ENCODE assay signal across 11 cellular contexts in genomic region chr11:119263352-119263940, GRCh38. TPM values are rescaled to one million over a fixed set of nuclear protein-coding genes. Genes with fewer than 3 reads are reported as not detected.
DNase-seq lines count a peak whose midpoint lies in the region; FAIRE-seq and TF ChIP-seq lines count a peak whose summit lies in the region.
"Had no signal": no experiment of that assay in that cellular context is flagged by ENCODE, and none has a peak within 500 bp of the region (broad histone marks: within the 10 kb centered on the region; RNA-seq: fewer than 3 reads in every experiment).

No MANE protein-coding gene starts in this region.

- H3K4me2 ChIP-seq in OCI-LY1 (ENCODE audit: low read length) (peak overlapping the region; percentile 9; the same call in 1 of the 2 replicates), parathyroid adenoma (ENCODE audit: low read length) (peak overlapping the region; percentile 17)
- H3K4me2 ChIP-seq: PC-9 had no signal

- H3K9me2 ChIP-seq in OCI-LY1 (ENCODE audit: low read depth, low read length): no peaks in the 10 kb centered on the region

- H3K27ac ChIP-seq in OCI-LY1 (ENCODE audit: low read depth, low read length, poor library complexity, severe bottlenecking) (peak overlapping the region; percentile 41), parathyroid adenoma (peak overlapping the region; percentile 59), adrenal gland (peak overlapping the region in 2 of 5 donors; percentile 26 to 46)
- H3K27ac ChIP-seq: brain microvascular endothelial cell, ovary, PC-9 had no signal

- H2AFZ ChIP-seq in OCI-LY1 (ENCODE audit: low read length) (no peak overlapping the region), parathyroid adenoma (no peak overlapping the region)
- H2AFZ ChIP-seq: PC-9 had no signal

- intact Hi-C loops in adrenal gland (cut with DNase I): no loop called here

- WGBS in adrenal gland, 4 donors: 7 to 20% (median 13%) methylated on average over 3 of the region's 3 CpGs

- H3K9ac ChIP-seq in OCI-LY1 (ENCODE audit: low read length): no peak overlapping the region
- H3K9ac ChIP-seq in parathyroid adenoma: no peak overlapping the region

- H3K27me3 ChIP-seq in GM06990 (replicated peaks; ENCODE audit: control insufficient read depth, insufficient read depth, low read length): no peaks in the 10 kb centered on the region
- no peaks in the 10 kb centered on the region for H3K27me3 ChIP-seq in OCI-LY1 (ENCODE audit: insufficient read depth, low read length)
- H3K27me3 ChIP-seq in parathyroid adenoma (ENCODE audit: control insufficient read depth, insufficient read depth, low read length): no peaks in the 10 kb centered on the region
- no peaks in the 10 kb centered on the region for H3K27me3 ChIP-seq in adrenal gland
- H3K27me3 ChIP-seq: brain microvascular endothelial cell, ovary had no signal

- H3K79me2 ChIP-seq in OCI-LY1 (ENCODE audit: insufficient read depth, low read length) (peaks cover 35% of the 10 kb centered on the region), parathyroid adenoma (no peaks in the 10 kb centered on the region)

- no peak for FAIRE-seq in urothelium cell line (lab: Jason Lieb, UNC)

- H3K9me3 ChIP-seq in OCI-LY1 (ENCODE audit: low read length) (no peaks in the 10 kb centered on the region), parathyroid adenoma (ENCODE audit: control insufficient read depth, low read length) (no peaks in the 10 kb centered on the region), adrenal gland (replicated peaks in 1 of 3) (no peaks in the 10 kb centered on the region)
- H3K9me3 ChIP-seq: ovary had no signal

- no peaks in the 10 kb centered on the region for H4K20me1 ChIP-seq in OCI-LY1 (ENCODE audit: insufficient read depth, low read length)

- no peak for TF ChIP-seq CTCF in GM06990 (IDR thresholded peaks at IDR 0.05; ENCODE audit: insufficient read depth, low read length, poor library complexity, severe bottlenecking)
- TF ChIP-seq CTCF in OCI-LY1 (IDR thresholded peaks at IDR 0.05; ENCODE audit: low read length): no peak
- no peak for TF ChIP-seq CTCF in parathyroid adenoma (IDR thresholded peaks at IDR 0.05)
- no peak for TF ChIP-seq CTCF in adrenal gland (IDR thresholded peaks at IDR 0.05)

- H3K4me3 ChIP-seq in GM06990 (replicated peaks; ENCODE audit: low read depth, low read length) (peak overlapping the region; percentile 20), OCI-LY1 (ENCODE audit: low read depth, low read length, poor library complexity, severe bottlenecking) (no peak overlapping the region), parathyroid adenoma (ENCODE audit: low read depth, low read length) (no peak overlapping the region), adrenal gland (no peak overlapping the region)
- H3K4me3 ChIP-seq: ovary, PC-9 had no signal

- H3F3A ChIP-seq in OCI-LY1 (ENCODE audit: insufficient read depth, low read length): no peaks in the 10 kb centered on the region

- H3K4me1 ChIP-seq in OCI-LY1 (ENCODE audit: insufficient read depth, low read length, severe bottlenecking) (peaks cover 58% of the 10 kb centered on the region), parathyroid adenoma (peaks cover 12% of the 10 kb centered on the region), adrenal gland (replicated peaks in 1 of 2) (peaks cover 0 to 17% of the 10 kb centered on the region in 2 donors)

- DNase-seq in GM06990 (ENCODE audit: extremely low read depth, insufficient read length) (no peak), fibroblast of peridontal ligament (ENCODE audit: extremely low read depth) (peak; percentile 17), urothelium cell line (ENCODE audit: low spot score) (no peak), LoVo (ENCODE audit: low spot score) (no peak), adrenal gland (no peak), SKM-1 (lab: John Stamatoyannopoulos, UW; ENCODE audit: unreplicated experiment) (no peak)
- DNase-seq: ovary, PC-9 had no signal

- no peaks in the 10 kb centered on the region for H3K36me3 ChIP-seq in GM06990 (ENCODE audit: control insufficient read depth, insufficient read depth, low read length)
- H3K36me3 ChIP-seq in OCI-LY1 (ENCODE audit: insufficient read depth, low read length): no peaks in the 10 kb centered on the region
- no peaks in the 10 kb centered on the region for H3K36me3 ChIP-seq in parathyroid adenoma (ENCODE audit: control insufficient read depth, insufficient read depth, low read length)
- H3K36me3 ChIP-seq in adrenal gland (replicated peaks in 1 of 2): no peaks in the 10 kb centered on the region
- H3K36me3 ChIP-seq: brain microvascular endothelial cell, ovary had no signal

- no peak for TF ChIP-seq POLR2A in adrenal gland (IDR thresholded peaks at IDR 0.05)

RNA-seq across cellular contexts. Expression of gene MCAM, which starts 53.5 kb away (rescaled TPM):
- total RNA-seq in adrenal gland: 100 to 1,000 TPM in 1 of 8 donors, 10 to 100 TPM in 7; 15.3 to 143 (median 45.8) TPM
- 10 to 100 TPM; 17.2 to 48.5 (median 30.5) TPM for polyA plus RNA-seq in adrenal gland

RNA-seq across cellular contexts. Expression of gene CBL, which starts 57.3 kb away (rescaled TPM):
- total RNA-seq in adrenal gland: 10 to 100 TPM in 7 of 8 donors, 1 to 10 TPM in 1; 10.0 to 21.9 (median 14.0) TPM
- polyA plus RNA-seq in adrenal gland: 10 to 100 TPM in 1 of 3 donors, 1 to 10 TPM in 2; 4.9 to 13.4 (median 6.2) TPM
